Comparison of ENCODE assay signal across 29 cellular contexts in the genomic region with DNA sequence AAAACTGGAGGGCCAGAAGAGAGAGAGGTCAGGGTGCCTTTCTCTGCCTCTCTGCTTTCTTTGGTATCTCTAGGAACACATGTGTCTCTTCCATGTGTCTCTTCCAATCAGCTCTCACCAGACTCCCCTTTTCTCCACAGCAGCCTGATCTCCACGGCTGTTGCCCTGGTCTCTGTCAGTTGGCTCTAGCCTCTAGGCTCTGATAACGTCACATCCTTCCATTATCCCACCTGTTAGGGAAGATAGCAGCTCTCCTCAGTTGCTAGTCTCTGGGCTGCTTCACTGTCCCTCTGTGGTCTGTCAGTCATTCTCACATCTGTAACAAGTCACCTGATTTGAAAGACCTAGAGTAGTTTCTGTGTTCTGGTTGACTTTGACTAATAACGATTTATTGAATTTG.
"Had no signal": no experiment of that assay in that cellular context is flagged by ENCODE, and none has a peak within 500 bp of the region (broad histone marks: within the 10 kb centered on the region; RNA-seq: fewer than 3 reads in every experiment).

No MANE protein-coding gene starts in this region.

- H3K9me3 Mint-ChIP-seq: activated CD4-positive, alpha-beta T cell treated with anti-CD3 and anti-CD28 coated beads, Interleukin-2, amount 10 ng/mL, durations not matched to agents 24 days and 14 days had no signal

- H3K4me1 ChIP-seq: ascending aorta, body of pancreas had no signal

- H3K27me3 Mint-ChIP-seq: activated B cell treated with CpG ODN at 0.5 μM for 24 hours; activated CD4-positive, alpha-beta T cell treated with anti-CD3 and anti-CD28 coated beads, Interleukin-2, amount 10 ng/mL, durations not matched to agents 24 days and 14 days; activated CD8-positive, alpha-beta memory T cell treated with anti-CD3 and anti-CD28 coated beads, Interleukin-2, amount 10 ng/mL, durations not matched to agents 7 days and 5 days; activated naive CD8-positive, alpha-beta T cell treated with anti-CD3 and anti-CD28 coated beads, Interleukin-2, amount 50 U/mL, for 24 hours; activated T-cell treated with anti-CD3 and anti-CD28 coated beads, Interleukin-2, amount 50 U/mL, for 24 hours; central memory CD8-positive, alpha-beta T cell had no signal

- H3K36me3 ChIP-seq: ascending aorta had no signal

- H3K27ac ChIP-seq: ascending aorta, body of pancreas had no signal

- H3K4me3 Mint-ChIP-seq: activated B cell treated with CpG ODN at 0.5 μM for 24 hours; activated CD4-positive, alpha-beta T cell treated with anti-CD3 and anti-CD28 coated beads, Interleukin-2, amount 10 ng/mL, durations not matched to agents 24 days and 14 days; activated CD8-positive, alpha-beta memory T cell treated with anti-CD3 and anti-CD28 coated beads, Interleukin-2, amount 10 ng/mL, durations not matched to agents 7 days and 5 days; activated naive CD8-positive, alpha-beta T cell treated with anti-CD3 and anti-CD28 coated beads, Interleukin-2, amount 50 U/mL, for 24 hours; activated T-cell treated with anti-CD3 and anti-CD28 coated beads, Interleukin-2, amount 50 U/mL, for 24 hours; central memory CD8-positive, alpha-beta T cell had no signal

- H3K27me3 ChIP-seq: ascending aorta, body of pancreas had no signal

- H3K9ac ChIP-seq: SK-N-SH had no signal

- H3K27ac Mint-ChIP-seq: activated B cell treated with CpG ODN at 0.5 μM for 24 hours; activated CD4-positive, alpha-beta T cell treated with anti-CD3 and anti-CD28 coated beads, Interleukin-2, amount 10 ng/mL, durations not matched to agents 24 days and 14 days; activated CD8-positive, alpha-beta memory T cell treated with anti-CD3 and anti-CD28 coated beads, Interleukin-2, amount 10 ng/mL, durations not matched to agents 7 days and 5 days; activated naive CD4-positive, alpha-beta T cell treated with anti-CD3 and anti-CD28 coated beads, Interleukin-2, amount 50 U/mL, for 72 hours; activated naive CD8-positive, alpha-beta T cell treated with anti-CD3 and anti-CD28 coated beads, Interleukin-2, amount 50 U/mL, for 24 hours; activated T-cell treated with anti-CD3 and anti-CD28 coated beads, Interleukin-2, amount 50 U/mL, for 24 hours had no signal

- ATAC-seq: activated CD8-positive, alpha-beta memory T cell treated with anti-CD3 and anti-CD28 coated beads, Interleukin-2, amount 10 ng/mL, durations not matched to agents 7 days and 5 days; activated naive CD4-positive, alpha-beta T cell treated with anti-CD3 and anti-CD28 coated beads, Interleukin-2, amount 50 U/mL, for 72 hours; activated naive CD8-positive, alpha-beta T cell treated with anti-CD3 and anti-CD28 coated beads, Interleukin-2, amount 50 U/mL, for 24 hours; body of pancreas; Panc1; Right ventricle myocardium inferior had no signal

- H3K9me2 ChIP-seq: SK-N-SH had no signal

- H3K4me1 Mint-ChIP-seq: activated B cell treated with CpG ODN at 0.5 μM for 24 hours; activated CD4-positive, alpha-beta T cell treated with anti-CD3 and anti-CD28 coated beads, Interleukin-2, amount 10 ng/mL, durations not matched to agents 24 days and 14 days; activated CD8-positive, alpha-beta memory T cell treated with anti-CD3 and anti-CD28 coated beads, Interleukin-2, amount 10 ng/mL, durations not matched to agents 7 days and 5 days; central memory CD8-positive, alpha-beta T cell had no signal

- H3K9me3 ChIP-seq: ascending aorta, SK-N-SH had no signal

- H3K4me3 ChIP-seq: ascending aorta, body of pancreas had no signal

- DNase-seq: activated B cell treated with CpG ODN at 0.5 μM for 24 hours; activated CD4-positive, alpha-beta T cell treated with anti-CD3 and anti-CD28 coated beads for 1 hour; activated CD4-positive, alpha-beta T cell treated with anti-CD3 and anti-CD28 coated beads, Interleukin-2, amount 10 ng/mL, durations not matched to agents 24 days and 14 days; activated CD4-positive, alpha-beta T cell treated with anti-CD3 and anti-CD28 coated beads, Interleukin-2, amount 50 U/mL, for 48 hours; activated CD8-positive, alpha-beta memory T cell treated with anti-CD3 and anti-CD28 coated beads, Interleukin-2, amount 10 ng/mL, durations not matched to agents 7 days and 5 days; activated effector memory CD4-positive, alpha-beta T cell treated with anti-CD3 and anti-CD28 coated beads, Interleukin-2, amount 50 U/mL, for 16 hours; activated naive CD4-positive, alpha-beta T cell treated with Interleukin-2 at 50 U/mL for 16 hours; activated naive CD8-positive, alpha-beta T cell treated with anti-CD3 and anti-CD28 coated beads, Interleukin-2, amount 50 U/mL, for 24 hours; activated T-cell treated with anti-CD3 and anti-CD28 coated beads, Interleukin-2, amount 50 U/mL, for 24 hours; amniotic stem cell; body of pancreas; KG1; NCI-H1092; NCI-H1417; NCI-H1930; NCI-H2107; NCI-H2171 treated with DMSO at 0.1 percent for 48 hours; NCI-H345; NCI-H510A; NCI-H526 treated with DMSO at 0.1 percent for 48 hours; NCI-H82; RPMI8226; SK-N-SH; T-helper 1 cell had no signal

- H3K4me2 ChIP-seq: SK-N-SH had no signal

- H3K36me3 Mint-ChIP-seq: activated CD8-positive, alpha-beta memory T cell treated with anti-CD3 and anti-CD28 coated beads, Interleukin-2, amount 10 ng/mL, durations not matched to agents 7 days and 5 days had no signal
